ENCODE assay signal across 8 cellular contexts in genomic region chr16:69112285-69113129, GRCh38. TPM values are rescaled to one million over a fixed set of nuclear protein-coding genes. Genes with fewer than 3 reads are reported as not detected.
DNase-seq lines count a peak whose midpoint lies in the region; ATAC-seq and TF ChIP-seq lines count a peak whose summit lies in the region.

No MANE protein-coding gene starts in this region.

- H3K4me1 ChIP-seq in GM23338 (ENCODE audit: insufficient read depth): peaks cover 23% of the 10 kb centered on the region
- H3K4me1 ChIP-seq in spleen: peaks cover 3 to 27% (median 8%) of the 10 kb centered on the region in 6 donors

- H3K27ac Mint-ChIP-seq in GM23338: 0 out of 2 replicates have a peak overlapping the region, but pooled peaks have one; percentile 23

- peaks cover 74% of the 10 kb centered on the region for H3F3A ChIP-seq in GM23338 (replicated peaks; ENCODE audit: low read depth)

- H3K27me3 ChIP-seq in GM23338 (ENCODE audit: insufficient read depth): no peaks in the 10 kb centered on the region
- H3K27me3 ChIP-seq in spleen (replicated peaks in 1 of 7): peaks cover 0 to 23% (median 9%) of the 10 kb centered on the region in 7 donors

- H3K4me2 ChIP-seq in GM23338: no peak overlapping the region

- H3K27ac ChIP-seq in C4-2B (no peak overlapping the region), GM23338 (ENCODE audit: low read depth) (peak overlapping the region; percentile 66), spleen (no peak overlapping the region)

- 52 to 63% (median 55%) methylated on average over 6 of the region's 6 CpGs for WGBS in spleen, 5 donors

- no peaks in the 10 kb centered on the region for H3K9me2 ChIP-seq in GM23338 (ENCODE audit: insufficient read depth)

- no peak for TF ChIP-seq POLR2A in spleen (IDR thresholded peaks at IDR 0.05)

- H3K9me3 Mint-ChIP-seq in GM23338: no peaks in the 10 kb centered on the region

- H4K20me1 ChIP-seq in GM23338 (replicated peaks; ENCODE audit: insufficient read depth): peaks cover 11% of the 10 kb centered on the region

- intact Hi-C loops in cardiac septum (cut with DNase I): loop anchor here (5.0 kb wide), 1 partner anchor 265 kb away; no protein-coding TSS in a partner anchor
- intact Hi-C loops in spleen (cut with DNase I; ENCODE audit: low total_unique reads): no loop called here

- peaks cover 41% of the 10 kb centered on the region for H3K79me2 ChIP-seq in GM23338 (replicated peaks; ENCODE audit: insufficient read depth)

- no peak overlapping the region for H2AFZ ChIP-seq in GM23338

- no peak overlapping the region for H3K4me3 ChIP-seq in GM23338
- no peak overlapping the region for H3K4me3 ChIP-seq in spleen

- peaks cover 42% of the 10 kb centered on the region for H3K4me1 Mint-ChIP-seq in GM23338

- DNase-seq in GM23338 (ENCODE audit: low spot score): peak; percentile 87
- peak; percentile 66 for DNase-seq in RKO (ENCODE audit: low spot score)
- peak; percentile 80 for DNase-seq in activated effector memory CD4-positive, alpha-beta T cell treated with anti-CD3 and anti-CD28 coated beads, Interleukin-2, amount 50 U/mL, for 16 hours
- DNase-seq in cardiac septum (ENCODE audit: low spot score): peak; percentile 74
- DNase-seq in spleen: peak; percentile 78
- no peak for DNase-seq in NCI-H2029 (lab: John Stamatoyannopoulos, UW)

- peak; percentile 93 for TF ChIP-seq CTCF in C4-2B (conservative IDR thresholded peaks at IDR 0.05)
- TF ChIP-seq CTCF in GM23338 (conservative IDR thresholded peaks at IDR 0.05; ENCODE audit: low read depth in 2 of 2): peak; percentile 84 to 90
- peak in 9 of 11 experiments; percentile 24 to 80 (median 66) for TF ChIP-seq CTCF in spleen (IDR thresholded peaks at IDR 0.05 in 8 of 11, conservative IDR thresholded peaks at IDR 0.05 in 3 of 11)

- peaks cover 62% of the 10 kb centered on the region for H3K36me3 ChIP-seq in GM23338 (ENCODE audit: insufficient read depth)
- peaks cover 0 to 85% (median 32%) of the 10 kb centered on the region in 6 donors for H3K36me3 ChIP-seq in spleen

- H3K36me3 Mint-ChIP-seq in GM23338 (ENCODE audit: low read depth): peaks cover 93% of the 10 kb centered on the region

- H3K27me3 Mint-ChIP-seq in GM23338 (ENCODE audit: insufficient read depth, low read depth, poor library complexity): peaks cover 21% of the 10 kb centered on the region

- ATAC-seq in GM23338 (peak; percentile 85), HG03108 (IDR thresholded peaks at IDR 0.05; ENCODE audit: unreplicated experiment) (no peak)

- H3K4me3 Mint-ChIP-seq in GM23338: no peak overlapping the region

- no peaks in the 10 kb centered on the region for H3K9me3 ChIP-seq in spleen

TF ChIP-seq in GM23338, 12 proteins besides CTCF, POLR2A, EP300 and RAD21:
- TF ChIP-seq POLR2AphosphoS5 (IDR thresholded peaks at IDR 0.05; ENCODE audit: low read depth): peak; percentile 20
- no peak for TF ChIP-seq JUNB (IDR thresholded peaks at IDR 0.05; ENCODE audit: unreplicated experiment)
TF ChIP-seq in GM23338: peak in this region for 1.

RNA-seq across cellular contexts. Expression of gene HAS3, which starts 7.1 kb away (rescaled TPM):
- 54.9 and 56.7 TPM in 2 replicates for total RNA-seq in GM23338 (2014; rRNA removed; shearing (Covaris generic))
- polyA plus RNA-seq in GM23338 (2016; fragmentation: Nextera tagmentation; extraction: Ambion mirVana) (7.3 TPM in 2 replicates), spleen (under 1 TPM; 0.54 to 0.96 (median 0.68) TPM)
- total RNA-seq in cardiac septum (0.38 TPM), spleen (1 to 10 TPM in 1 of 7 donors, under 1 TPM in 6; 0.51 to 2.0 (median 0.77) TPM)

RNA-seq across cellular contexts. Expression of gene CHTF8, which starts 19.9 kb away (rescaled TPM):
- 147 and 155 TPM in 2 replicates for total RNA-seq in GM23338 (2014; rRNA removed; shearing (Covaris generic))
- polyA plus RNA-seq in GM23338 (2016; fragmentation: Nextera tagmentation; extraction: Ambion mirVana): 24.4 and 25.5 TPM in 2 replicates
- 43.2 TPM for total RNA-seq in cardiac septum
- total RNA-seq in spleen: 100 to 1,000 TPM in 2 of 7 donors, 10 to 100 TPM in 5; 82.9 to 125 (median 89.2) TPM
- polyA plus RNA-seq in spleen: 10 to 100 TPM; 46.9 to 75.3 (median 58.9) TPM

RNA-seq across cellular contexts. Expression of gene UTP4, which starts 19.9 kb away (rescaled TPM):
- total RNA-seq in GM23338 (2014; rRNA removed; shearing (Covaris generic)): 66.6 and 76.7 TPM in 2 replicates
- polyA plus RNA-seq in GM23338 (2016; fragmentation: Nextera tagmentation; extraction: Ambion mirVana) (63.2 TPM in 2 replicates), spleen (10 to 100 TPM; 12.6 to 16.3 (median 15.4) TPM)
- total RNA-seq in cardiac septum (25.6 TPM), spleen (10 to 100 TPM; 13.7 to 37.9 (median 25.0) TPM)

Comparison
In these comparisons a context has a peak if more than half of its experiments do, and no peak if none do; other contexts are left out.
1. RNA of gene HAS3, which starts 7.1 kb away (total RNA-seq): 54.9 to 56.7 TPM in GM23338; 0.51 to 2.0 TPM in spleen and 0.38 TPM in cardiac septum (single experiment); every median in the first group is over 10 times any median in the second.
2. Peak in every context shown above with its lines, with median percentiles within 50 percentile points of each other: CTCF ChIP-seq.